Comparison of ENCODE assay signal across 8 cellular contexts in the genomic region with DNA sequence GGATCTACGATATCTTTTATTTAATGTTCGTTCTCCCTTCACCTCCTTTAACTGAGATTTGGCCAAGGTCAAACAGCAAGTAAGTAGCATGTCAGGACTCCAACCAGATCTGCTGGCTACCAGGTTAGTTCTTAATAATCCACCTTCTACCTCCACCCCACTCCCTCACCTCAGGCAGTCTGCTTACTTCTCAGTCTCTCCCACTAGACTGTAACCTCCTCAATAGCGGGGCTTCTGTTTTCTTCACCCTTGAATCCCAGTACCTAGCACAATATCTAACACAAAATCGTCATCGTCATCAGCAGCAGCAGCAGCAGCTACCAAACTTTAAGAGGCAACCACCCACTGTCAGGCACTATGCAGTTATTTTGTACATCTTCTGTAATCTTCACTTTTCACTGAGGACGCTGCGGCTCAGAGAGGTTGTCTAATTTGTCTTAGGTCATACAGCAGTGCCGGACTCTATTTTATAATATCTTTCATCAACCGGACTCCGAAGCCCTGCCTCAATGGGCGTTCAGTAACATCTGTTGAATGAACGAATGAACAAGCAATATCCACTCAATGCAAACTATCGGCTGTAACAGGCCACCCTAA. TPM values are rescaled to one million over a fixed set of nuclear protein-coding genes. Genes with fewer than 3 reads are reported as not detected.
DNase-seq lines count a peak whose midpoint lies in the region; ATAC-seq and TF ChIP-seq lines count a peak whose summit lies in the region.

No MANE protein-coding gene starts in this region.

- H3K9me3 Mint-ChIP-seq in Calu3 (ENCODE audit: low read depth, unreplicated experiment), result no peaks in the 10 kb centered on the region
- no peaks in the 10 kb centered on the region for H3K9me3 Mint-ChIP-seq in effector memory CD8-positive, alpha-beta T cell

- ATAC-seq in effector memory CD8-positive, alpha-beta T cell (replicated peaks), result no peak
- ATAC-seq in HG03565 (IDR thresholded peaks at IDR 0.05; ENCODE audit: unreplicated experiment), result no peak

- no peak for TF ChIP-seq CTCF in Calu3 (IDR thresholded peaks at IDR 0.05; ENCODE audit: unreplicated experiment)
- no peak for TF ChIP-seq CTCF in neutrophil (IDR thresholded peaks at IDR 0.05)

- intact Hi-C loops in Calu3 (cut with micrococcal nuclease; ENCODE audit: unreplicated experiment), result loop anchor here (2.0 kb wide), 2 partner anchors 69 to 249 kb away; no protein-coding TSS in a partner anchor

- CTCF ChIA-PET in Calu3 (lab: Charles Lee), result interaction anchor here (1.1 to 2.2 kb wide), 4 partner anchors 64 to 248 kb away, joined by 4 to 6 read pairs (median 5); no protein-coding TSS in a partner anchor

- peak overlapping the region; percentile 93 for H3K27ac Mint-ChIP-seq in Calu3 (ENCODE audit: unreplicated experiment)
- peak overlapping the region; percentile 22 to 76 for H3K27ac Mint-ChIP-seq in effector memory CD8-positive, alpha-beta T cell

- peaks cover 41% of the 10 kb centered on the region for H3K36me3 Mint-ChIP-seq in Calu3 (ENCODE audit: insufficient read depth, unreplicated experiment)
- no peaks in the 10 kb centered on the region for H3K36me3 Mint-ChIP-seq in effector memory CD8-positive, alpha-beta T cell (ENCODE audit: insufficient read depth)

- DNase-seq in Calu3 (no peak), NT2/D1 (ENCODE audit: low read depth, low spot score) (no peak), KBM-7 (no peak), C1 segment of cervical spinal cord (lab: John Stamatoyannopoulos, UW) (no peak), NCI-H1930 (lab: John Stamatoyannopoulos, UW) (no peak)
- no peak for DNase-seq in effector memory CD8-positive, alpha-beta T cell

- H3K4me1 Mint-ChIP-seq in Calu3 (ENCODE audit: low read depth, unreplicated experiment), result peaks cover 17% of the 10 kb centered on the region
- peaks cover 18 to 24% of the 10 kb centered on the region in 2 donors for H3K4me1 Mint-ChIP-seq in effector memory CD8-positive, alpha-beta T cell (ENCODE audit: low read depth in 2 of 2)

- H3K9ac ChIP-seq in NT2/D1 (ENCODE audit: insufficient read length, low read depth), result peak overlapping the region; percentile 68

- BruUV-seq in Calu3 (replicated peaks; lab: Mats Ljungman, UMichigan), result TSS peak; percentile 45

- H3K4me1 ChIP-seq in NT2/D1 (ENCODE audit: insufficient read depth, insufficient read length) (no peaks in the 10 kb centered on the region), neutrophil (ENCODE audit: control insufficient read depth in 1 of 2, insufficient read depth in 1 of 2, low read depth in 1 of 2, low read length in 1 of 2) (peaks cover 19 to 21% of the 10 kb centered on the region in 2 experiments)

- H3K4me3 ChIP-seq in NT2/D1 (ENCODE audit: insufficient read length, low read depth) (peak overlapping the region; percentile 42), neutrophil (ENCODE audit: low read depth in 1 of 2, low read length in 1 of 2) (peak overlapping the region; percentile 67 to 72)

- H3K27me3 ChIP-seq in NT2/D1 (ENCODE audit: insufficient read depth, insufficient read length), result peaks cover 10% of the 10 kb centered on the region
- peaks cover 90% of the 10 kb centered on the region for H3K27me3 ChIP-seq in neutrophil

- in situ Hi-C loops in KBM-7 (cut with MboI; ENCODE audit: low pct_unique_long_range_greater_than_20kb, low sequenced_read_pairs), result no loop called here

- H3K9me3 ChIP-seq in NT2/D1 (ENCODE audit: insufficient read depth, low read length), result no peaks in the 10 kb centered on the region
- H3K9me3 ChIP-seq in neutrophil, result no peaks in the 10 kb centered on the region

- peak overlapping the region; percentile 88 for H3K4me3 Mint-ChIP-seq in Calu3 (ENCODE audit: low read depth, unreplicated experiment)
- peak overlapping the region; percentile 81 to 94 for H3K4me3 Mint-ChIP-seq in effector memory CD8-positive, alpha-beta T cell

- H3K27ac ChIP-seq in neutrophil, result no peak overlapping the region

- no peaks in the 10 kb centered on the region for H3K27me3 Mint-ChIP-seq in Calu3 (ENCODE audit: unreplicated experiment)
- H3K27me3 Mint-ChIP-seq in effector memory CD8-positive, alpha-beta T cell, result peaks cover 15 to 19% of the 10 kb centered on the region in 2 donors

- no peaks in the 10 kb centered on the region for H3K36me3 ChIP-seq in NT2/D1 (ENCODE audit: insufficient read depth, insufficient read length, low read length)
- H3K36me3 ChIP-seq in neutrophil, result no peaks in the 10 kb centered on the region

RNA-seq across cellular contexts. Expression of gene MAGI3, which starts 0.9 kb away (rescaled TPM):
- total RNA-seq in Calu3 (2022), result 13.4 and 14.2 TPM in 2 replicates
